9 cellular contexts compared by ENCODE assay signal in the genomic region with DNA sequence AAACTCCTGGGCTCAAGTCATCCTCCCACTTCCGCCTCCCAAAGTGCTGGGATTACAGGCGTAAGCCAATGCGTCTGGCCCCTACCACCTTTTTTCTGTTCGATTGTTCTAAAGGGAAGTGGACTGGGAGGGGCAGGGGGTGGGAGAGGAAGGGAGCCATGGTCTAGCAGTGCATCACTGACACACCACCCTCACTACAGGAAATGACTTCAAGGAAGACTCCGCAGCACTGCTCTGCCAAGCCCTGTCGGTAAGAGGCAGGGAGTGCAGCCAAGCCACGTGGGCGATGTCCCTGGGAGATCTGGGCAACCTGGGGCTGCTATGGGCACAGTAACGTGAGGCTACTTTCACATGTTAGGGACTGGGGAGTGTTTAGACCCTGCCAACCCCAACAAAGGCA. TPM values are rescaled to one million over a fixed set of nuclear protein-coding genes. Genes with fewer than 3 reads are reported as not detected.
DNase-seq lines count a peak whose midpoint lies in the region; ATAC-seq and TF ChIP-seq lines count a peak whose summit lies in the region.
"Had no signal": no experiment of that assay in that cellular context is flagged by ENCODE, and none has a peak within 500 bp of the region (broad histone marks: within the 10 kb centered on the region; RNA-seq: fewer than 3 reads in every experiment).

No MANE protein-coding gene starts in this region.

- ATAC-seq in HG03439 (IDR thresholded peaks at IDR 0.05; ENCODE audit: unreplicated experiment), result no peak
- no peak for ATAC-seq in HG02798 (IDR thresholded peaks at IDR 0.05; ENCODE audit: poor library complexity, unreplicated experiment)
- ATAC-seq in HG03095 (IDR thresholded peaks at IDR 0.05; ENCODE audit: unreplicated experiment), result no peak

- H3K36me3 ChIP-seq in BE2C, result no peaks in the 10 kb centered on the region

- H3K4me3 ChIP-seq in BE2C (ENCODE audit: low read depth, low read length), result no peak overlapping the region
- H3K4me3 ChIP-seq: dorsolateral prefrontal cortex had no signal

- peak; percentile 61 for DNase-seq in BE2C
- peak; percentile 11 for DNase-seq in NCI-H460 (ENCODE audit: extremely low read depth, low read depth)
- peak; percentile 59 for DNase-seq in activated T-cell treated with anti-CD3 and anti-CD28 coated beads for 48 hours (ENCODE audit: low read depth)
- peak; percentile 73 for DNase-seq in glomerular endothelial cell (ENCODE audit: extremely low read depth, low read depth, low spot score)
- DNase-seq in stimulated activated CD4-positive, alpha-beta T cell treated with anti-CD3 and anti-CD28 coated beads, Interleukin-15, amount 100 ng/mL, for 48 hours (ENCODE audit: low read depth in 2 of 2), result peak; percentile 60 to 65

- H3K27me3 ChIP-seq in BE2C, result no peaks in the 10 kb centered on the region

- no peaks in the 10 kb centered on the region for H3K9me3 ChIP-seq in BE2C

- peak; percentile 26 for TF ChIP-seq CTCF in BE2C (IDR thresholded peaks at IDR 0.05; ENCODE audit: low read depth, low read length)

- H3K4me1 ChIP-seq in BE2C, result no peaks in the 10 kb centered on the region

RNA-seq across cellular contexts. Expression of gene LRRC74A, which starts 18.0 kb away (rescaled TPM):
- not detected for polyA plus RNA-seq in BE2C (2012; ENCODE audit: insufficient read depth, insufficient read length, low read depth)
- not detected in 2 replicates for total RNA-seq in NCI-H460 (2014; rRNA removed; shearing (Covaris generic))
- polyA plus RNA-seq in NCI-H460 (2014; cell fraction: nucleus; rRNA removed), result not detected in 2 replicates
- not detected in 2 replicates for total RNA-seq in glomerular endothelial cell
- total RNA-seq: dorsolateral prefrontal cortex had no signal

RNA-seq across cellular contexts. Expression of gene ANGEL1, which starts 31.5 kb away (rescaled TPM):
- 23.5 TPM for polyA plus RNA-seq in BE2C (2012; ENCODE audit: insufficient read depth, insufficient read length, low read depth)
- total RNA-seq in NCI-H460 (2014; rRNA removed; shearing (Covaris generic)), result 13.5 and 14.8 TPM in 2 replicates
- polyA plus RNA-seq in NCI-H460 (2014; cell fraction: nucleus; rRNA removed), result 27.1 and 42.2 TPM in 2 replicates
- total RNA-seq in glomerular endothelial cell, result 11.1 and 20.1 TPM in 2 replicates

Comparison
In these comparisons a context has a peak if more than half of its experiments do, and no peak if none do; other contexts are left out.
1. DNase-seq: peak in every context shown above with its lines; median percentile 73 in glomerular endothelial cell; 62 in stimulated activated CD4-positive, alpha-beta T cell treated with anti-CD3 and anti-CD28 coated beads, Interleukin-15, amount 100 ng/mL, for 48 hours; 61 in BE2C; 59 in activated T-cell treated with anti-CD3 and anti-CD28 coated beads for 48 hours; 11 in NCI-H460.